In genomic region chrX:8204169-8204935, GRCh38 we compare ENCODE assay signal across 30 cellular contexts. TPM values are rescaled to one million over a fixed set of nuclear protein-coding genes. Genes with fewer than 3 reads are reported as not detected.
DNase-seq lines count a peak whose midpoint lies in the region; ATAC-seq and TF ChIP-seq lines count a peak whose summit lies in the region.
"Had no signal": no experiment of that assay in that cellular context is flagged by ENCODE, and none has a peak within 500 bp of the region (broad histone marks: within the 10 kb centered on the region; RNA-seq: fewer than 3 reads in every experiment).

No MANE protein-coding gene starts in this region.

- peak overlapping the region; percentile 10 for H3K18ac ChIP-seq in mesendoderm (ENCODE audit: low read length)

- H3K9me3 ChIP-seq in Karpas-422 (ENCODE audit: low read length), result no peaks in the 10 kb centered on the region
- no peaks in the 10 kb centered on the region for H3K9me3 ChIP-seq in CD4-positive, alpha-beta memory T cell (ENCODE audit: control insufficient read depth in 1 of 2, low read length in 2 of 2)
- H3K9me3 ChIP-seq in gastrocnemius medialis, result no peaks in the 10 kb centered on the region
- H3K9me3 ChIP-seq: A549; BLaER1 treated with 17β-estradiol and CSF1 and Interleukin-3, amounts not matched to agents 10 nM and 100 nM; Caco-2; SJSA1 had no signal

- H3K9ac ChIP-seq in Karpas-422 (ENCODE audit: low read length) (no peak overlapping the region), mesendoderm (ENCODE audit: low read length) (no peak overlapping the region)
- H3K9ac ChIP-seq: BLaER1 treated with 17β-estradiol and CSF1 and Interleukin-3, amounts not matched to agents 10 nM and 100 nM; KMS-11 had no signal

- no peaks in the 10 kb centered on the region for H3K9me3 Mint-ChIP-seq in activated T-helper 1 cell treated with anti-CD3 and anti-CD28 coated beads, Interleukin-12 subunit alpha, Interleukin-12 subunit beta, Interleukin-2, Interleukin-4 antibody, amounts not matched to agents 30 ng/mL and 10 ng/mL and 1 ng/mL, durations not matched to agents 14 hours and 24 hours and 36 hours
- peaks cover 0 to 22% (median 10%) of the 10 kb centered on the region in 8 donors for H3K9me3 Mint-ChIP-seq in CD4-positive, alpha-beta memory T cell
- H3K9me3 Mint-ChIP-seq: CD8-positive, alpha-beta T cell had no signal

- H4K20me1 ChIP-seq in Karpas-422 (ENCODE audit: insufficient read depth, low read depth, low read length), result 0 out of 2 replicates have a peak, but pooled peaks cover 5% of the 10 kb centered on the region
- H4K20me1 ChIP-seq: BLaER1 treated with 17β-estradiol and CSF1 and Interleukin-3, amounts not matched to agents 10 nM and 100 nM had no signal

- H2AFZ ChIP-seq in Karpas-422 (ENCODE audit: low read length), result no peak overlapping the region

- in situ Hi-C loops in gastrocnemius medialis (cut with MboI; ENCODE audit: low sequenced_read_pairs in 4 of 4), result no loop called here

- DNase-seq in ELR (ENCODE audit: low read depth), result peak; percentile 12
- DNase-seq in Karpas-422, result peak; percentile 16
- DNase-seq in epithelial cell of prostate (ENCODE audit: low read depth, low spot score), result no peak
- peak; percentile 32 for DNase-seq in mesendoderm
- no peak for DNase-seq in activated T-helper 1 cell treated with anti-CD3 and anti-CD28 coated beads, Interleukin-12 subunit alpha, Interleukin-12 subunit beta, Interleukin-2, Interleukin-4 antibody, amounts not matched to agents 30 ng/mL and 10 ng/mL and 1 ng/mL, durations not matched to agents 14 hours and 24 hours and 36 hours (ENCODE audit: low spot score)
- no peak for DNase-seq in CD4-positive, alpha-beta memory T cell
- no peak for DNase-seq in gastrocnemius medialis
- DNase-seq: AML-193; Caco-2; CD8-positive, alpha-beta T cell; DMS153; GDM1; GOT3; HCEC 1CT; NCI-H1092; NCI-H1417 treated with DMSO at 0.1 percent for 48 hours; NCI-H1694 treated with DMSO at 0.1 percent for 48 hours; NCI-H2081; NCI-H345; NCI-H510A treated with DMSO at 0.1 percent for 48 hours; NCI-H748 treated with DMSO at 0.1 percent for 48 hours; Right ventricle myocardium superior; T-cell had no signal

- TF ChIP-seq CTCF in gastrocnemius medialis (IDR thresholded peaks at IDR 0.05 in 4 of 5, conservative IDR thresholded peaks at IDR 0.05 in 1 of 5), result no peak

- no peaks in the 10 kb centered on the region for H3K36me3 Mint-ChIP-seq in activated T-helper 1 cell treated with anti-CD3 and anti-CD28 coated beads, Interleukin-12 subunit alpha, Interleukin-12 subunit beta, Interleukin-2, Interleukin-4 antibody, amounts not matched to agents 30 ng/mL and 10 ng/mL and 1 ng/mL, durations not matched to agents 14 hours and 24 hours and 36 hours (ENCODE audit: low read depth)
- no peaks in the 10 kb centered on the region for H3K36me3 Mint-ChIP-seq in CD4-positive, alpha-beta memory T cell
- H3K36me3 Mint-ChIP-seq: CD8-positive, alpha-beta T cell; IgD-negative memory B cell; T-cell had no signal

- no peak for TF ChIP-seq POLR2A in gastrocnemius medialis (IDR thresholded peaks at IDR 0.05)

- no peaks in the 10 kb centered on the region for H3K9me2 ChIP-seq in Karpas-422 (replicated peaks; ENCODE audit: insufficient read depth, low read length)

- no peak overlapping the region for H3K27ac Mint-ChIP-seq in activated T-helper 1 cell treated with anti-CD3 and anti-CD28 coated beads, Interleukin-12 subunit alpha, Interleukin-12 subunit beta, Interleukin-2, Interleukin-4 antibody, amounts not matched to agents 30 ng/mL and 10 ng/mL and 1 ng/mL, durations not matched to agents 14 hours and 24 hours and 36 hours
- H3K27ac Mint-ChIP-seq in CD4-positive, alpha-beta memory T cell, result no peak overlapping the region
- H3K27ac Mint-ChIP-seq: CD8-positive, alpha-beta T cell; IgD-negative memory B cell; T-cell had no signal

- H3K79me2 ChIP-seq in Karpas-422 (ENCODE audit: low read length), result no peaks in the 10 kb centered on the region
- H3K79me2 ChIP-seq in mesendoderm (ENCODE audit: control insufficient read depth, insufficient read depth, low read length), result no peaks in the 10 kb centered on the region

- H4K8ac ChIP-seq in mesendoderm (ENCODE audit: low read depth, low read length), result no peak overlapping the region

- no peak overlapping the region for H2BK15ac ChIP-seq in mesendoderm (replicated peaks; ENCODE audit: low read depth)

- no peak overlapping the region for H3K4me2 ChIP-seq in Karpas-422 (ENCODE audit: low read depth, low read length, poor library complexity, severe bottlenecking)
- H3K4me2 ChIP-seq in mesendoderm (ENCODE audit: low read length), result no peak overlapping the region
- H3K4me2 ChIP-seq: A549; BLaER1 treated with 17β-estradiol and CSF1 and Interleukin-3, amounts not matched to agents 10 nM and 100 nM; KMS-11 had no signal

- no peaks in the 10 kb centered on the region for H3K79me1 ChIP-seq in mesendoderm (ENCODE audit: low read length)

- CTCF ChIA-PET in CD4-positive, alpha-beta memory T cell (lab: Charles Lee; ENCODE audit: partially characterized antibody), result no interaction called here

- POLR2A ChIA-PET in CD4-positive, alpha-beta memory T cell (lab: Charles Lee; ENCODE audit: partially characterized antibody), result no interaction called here

- H3K56ac ChIP-seq in mesendoderm (ENCODE audit: low read length), result no peak overlapping the region

- H3K4me1 ChIP-seq in Karpas-422 (ENCODE audit: low read length), result no peaks in the 10 kb centered on the region
- H3K4me1 ChIP-seq in mesendoderm (ENCODE audit: control insufficient read depth, low read depth, low read length), result no peaks in the 10 kb centered on the region
- H3K4me1 ChIP-seq in CD4-positive, alpha-beta memory T cell (ENCODE audit: insufficient read depth, low read length), result no peaks in the 10 kb centered on the region
- no peaks in the 10 kb centered on the region for H3K4me1 ChIP-seq in gastrocnemius medialis
- H3K4me1 ChIP-seq: A549; BLaER1 treated with 17β-estradiol and CSF1 and Interleukin-3, amounts not matched to agents 10 nM and 100 nM; Caco-2; SJSA1 had no signal

- H3K4ac ChIP-seq in mesendoderm (ENCODE audit: low read depth, low read length), result no peak overlapping the region

- H3K36me3 ChIP-seq in Karpas-422 (ENCODE audit: insufficient read depth, low read length) (no peaks in the 10 kb centered on the region), mesendoderm (ENCODE audit: control insufficient read depth, insufficient read depth, low read length) (no peaks in the 10 kb centered on the region), gastrocnemius medialis (no peaks in the 10 kb centered on the region)
- H3K36me3 ChIP-seq in CD4-positive, alpha-beta memory T cell (ENCODE audit: insufficient read depth, low read length), result no peaks in the 10 kb centered on the region
- H3K36me3 ChIP-seq: BLaER1 treated with 17β-estradiol and CSF1 and Interleukin-3, amounts not matched to agents 10 nM and 100 nM; SJSA1 had no signal

- no peak overlapping the region for H3K23ac ChIP-seq in mesendoderm (ENCODE audit: low read length)

- no peak overlapping the region for H2AK5ac ChIP-seq in mesendoderm (ENCODE audit: low read length)

- intact Hi-C loops in activated T-helper 1 cell treated with anti-CD3 and anti-CD28 coated beads, Interleukin-12 subunit alpha, Interleukin-12 subunit beta, Interleukin-2, Interleukin-4 antibody, amounts not matched to agents 30 ng/mL and 10 ng/mL and 1 ng/mL, durations not matched to agents 14 hours and 24 hours and 36 hours (cut with micrococcal nuclease), result no loop called here
- intact Hi-C loops in CD4-positive, alpha-beta memory T cell (cut with micrococcal nuclease), result no loop called here
- intact Hi-C loops in gastrocnemius medialis (cut with DNase I; ENCODE audit: low total_unique reads), result no loop called here

- H3K4me3 ChIP-seq in Karpas-422 (ENCODE audit: low read length), result no peak overlapping the region
- no peak overlapping the region for H3K4me3 ChIP-seq in mesendoderm (ENCODE audit: low read length)
- no peak overlapping the region for H3K4me3 ChIP-seq in CD4-positive, alpha-beta memory T cell (ENCODE audit: low read length in 2 of 2)
- no peak overlapping the region for H3K4me3 ChIP-seq in gastrocnemius medialis
- H3K4me3 ChIP-seq: A549; BLaER1 treated with 17β-estradiol and CSF1 and Interleukin-3, amounts not matched to agents 10 nM and 100 nM; GM12878; SJSA1 had no signal

- no peak for ATAC-seq in gastrocnemius medialis
- ATAC-seq: A549; CD8-positive, alpha-beta T cell; GM12878; T-cell had no signal

- H3K27me3 Mint-ChIP-seq in activated T-helper 1 cell treated with anti-CD3 and anti-CD28 coated beads, Interleukin-12 subunit alpha, Interleukin-12 subunit beta, Interleukin-2, Interleukin-4 antibody, amounts not matched to agents 30 ng/mL and 10 ng/mL and 1 ng/mL, durations not matched to agents 14 hours and 24 hours and 36 hours (ENCODE audit: insufficient read depth), result no peaks in the 10 kb centered on the region
- H3K27me3 Mint-ChIP-seq in CD4-positive, alpha-beta memory T cell, result no peaks in the 10 kb centered on the region
- H3K27me3 Mint-ChIP-seq: IgD-negative memory B cell, T-cell had no signal

- H3K27me3 ChIP-seq in Karpas-422 (ENCODE audit: low read length), result no peaks in the 10 kb centered on the region
- H3K27me3 ChIP-seq in mesendoderm (ENCODE audit: insufficient read depth, low read length, poor library complexity), result no peaks in the 10 kb centered on the region
- H3K27me3 ChIP-seq in CD4-positive, alpha-beta memory T cell (ENCODE audit: insufficient read depth, low read length), result no peaks in the 10 kb centered on the region
- H3K27me3 ChIP-seq in gastrocnemius medialis, result no peaks in the 10 kb centered on the region
- H3K27me3 ChIP-seq: BLaER1 treated with 17β-estradiol and CSF1 and Interleukin-3, amounts not matched to agents 10 nM and 100 nM; SJSA1 had no signal

- H3K4me3 Mint-ChIP-seq in activated T-helper 1 cell treated with anti-CD3 and anti-CD28 coated beads, Interleukin-12 subunit alpha, Interleukin-12 subunit beta, Interleukin-2, Interleukin-4 antibody, amounts not matched to agents 30 ng/mL and 10 ng/mL and 1 ng/mL, durations not matched to agents 14 hours and 24 hours and 36 hours, result no peak overlapping the region
- no peak overlapping the region for H3K4me3 Mint-ChIP-seq in CD4-positive, alpha-beta memory T cell
- H3K4me3 Mint-ChIP-seq: CD8-positive, alpha-beta T cell; T-cell had no signal

- no peaks in the 10 kb centered on the region for H3K4me1 Mint-ChIP-seq in activated T-helper 1 cell treated with anti-CD3 and anti-CD28 coated beads, Interleukin-12 subunit alpha, Interleukin-12 subunit beta, Interleukin-2, Interleukin-4 antibody, amounts not matched to agents 30 ng/mL and 10 ng/mL and 1 ng/mL, durations not matched to agents 14 hours and 24 hours and 36 hours (ENCODE audit: low read depth)
- H3K4me1 Mint-ChIP-seq in CD4-positive, alpha-beta memory T cell, result no peaks in the 10 kb centered on the region
- H3K4me1 Mint-ChIP-seq: IgD-negative memory B cell, T-cell had no signal

- no peak overlapping the region for H2BK120ac ChIP-seq in mesendoderm (ENCODE audit: low read depth, low read length)

- no peak overlapping the region for H2BK5ac ChIP-seq in mesendoderm (ENCODE audit: low read length)

- no peak overlapping the region for H4K5ac ChIP-seq in mesendoderm (ENCODE audit: low read length)

- no CpG with 5 or more reads among the region's 6 CpGs for WGBS in mesendoderm (ENCODE audit: extremely low coverage, insufficient coverage, low lambda C conversion rate)

- H3K27ac ChIP-seq in Karpas-422 (ENCODE audit: low read length) (no peak overlapping the region), epithelial cell of prostate (peak overlapping the region; percentile 64), mesendoderm (ENCODE audit: low read depth, low read length) (no peak overlapping the region), gastrocnemius medialis (no peak overlapping the region)
- no peak overlapping the region for H3K27ac ChIP-seq in CD4-positive, alpha-beta memory T cell (ENCODE audit: low read depth, low read length)
- H3K27ac ChIP-seq: A549; BLaER1 treated with 17β-estradiol and CSF1 and Interleukin-3, amounts not matched to agents 10 nM and 100 nM; KMS-11; SJSA1 had no signal

RNA-seq across cellular contexts. Expression of gene VCX2, which starts 33.3 kb away (rescaled TPM):
- total RNA-seq in Karpas-422 (2014; rRNA removed; shearing (Covaris generic); ENCODE audit: low replicate concordance), result not detected in 2 replicates
- polyA plus RNA-seq in mesendoderm (2013, experiment 1 of 2), result not detected
- not detected for polyA plus RNA-seq in mesendoderm (2013, experiment 2 of 2)
- total RNA-seq in activated T-helper 1 cell treated with anti-CD3 and anti-CD28 coated beads, Interleukin-12 subunit alpha, Interleukin-12 subunit beta, Interleukin-2, Interleukin-4 antibody, amounts not matched to agents 30 ng/mL and 10 ng/mL and 1 ng/mL, durations not matched to agents 14 hours and 24 hours and 36 hours, result not detected in 2 replicates
- not detected for total RNA-seq in CD4-positive, alpha-beta memory T cell
- polyA plus RNA-seq in CD4-positive, alpha-beta memory T cell, result not detected
- not detected for total RNA-seq in gastrocnemius medialis
- total RNA-seq: Caco-2; CD8-positive, alpha-beta T cell; GM12878; Right ventricle myocardium superior; RPMI7951; SJSA1; T-cell had no signal
- polyA plus RNA-seq: A549, GM12878, IgD-negative memory B cell had no signal

Comparison
In these comparisons a context has a peak if more than half of its experiments do, and no peak if none do; other contexts are left out.
1. DNase-seq: peak in ELR (single experiment), Karpas-422 (single experiment) and mesendoderm (single experiment); none in epithelial cell of prostate (single experiment), activated T-helper 1 cell treated with anti-CD3 and anti-CD28 coated beads, Interleukin-12 subunit alpha, Interleukin-12 subunit beta, Interleukin-2, Interleukin-4 antibody, amounts not matched to agents 30 ng/mL and 10 ng/mL and 1 ng/mL, durations not matched to agents 14 hours and 24 hours and 36 hours (single experiment), CD4-positive, alpha-beta memory T cell (0 of 5) and gastrocnemius medialis (0 of 2).